Comparison of ENCODE assay signal across 8 cellular contexts in genomic region chr1:159900086-159900680, GRCh38. TPM values are rescaled to one million over a fixed set of nuclear protein-coding genes. Genes with fewer than 3 reads are reported as not detected.
DNase-seq lines count a peak whose midpoint lies in the region; ATAC-seq and TF ChIP-seq lines count a peak whose summit lies in the region.

A gene with protein sequence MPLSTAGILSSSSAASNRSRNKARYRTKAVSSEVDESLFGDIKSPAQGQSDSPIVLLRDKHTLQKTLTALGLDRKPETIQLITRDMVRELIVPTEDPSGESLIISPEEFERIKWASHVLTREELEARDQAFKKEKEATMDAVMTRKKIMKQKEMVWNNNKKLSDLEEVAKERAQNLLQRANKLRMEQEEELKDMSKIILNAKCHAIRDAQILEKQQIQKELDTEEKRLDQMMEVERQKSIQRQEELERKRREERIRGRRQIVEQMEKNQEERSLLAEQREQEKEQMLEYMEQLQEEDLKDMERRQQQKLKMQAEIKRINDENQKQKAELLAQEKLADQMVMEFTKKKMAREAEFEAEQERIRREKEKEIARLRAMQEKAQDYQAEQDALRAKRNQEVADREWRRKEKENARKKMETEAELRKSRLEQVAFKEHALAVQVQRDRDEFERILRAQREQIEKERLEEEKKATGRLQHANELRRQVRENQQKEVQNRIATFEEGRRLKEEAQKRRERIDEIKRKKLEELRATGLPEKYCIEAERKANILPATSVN (minus strand): TSS chr1:159900165. CDS start chr1:159900098, 67 bp downstream.

- no peaks in the 10 kb centered on the region for H3K9me3 ChIP-seq in upper lobe of right lung

- H3K27me3 ChIP-seq in upper lobe of right lung = no peaks in the 10 kb centered on the region

- DNase-seq in GM12865 (ENCODE audit: low read depth) = peak; percentile 57
- DNase-seq in NCI-H2029 treated with DMSO at 0.1 percent for 48 hours (lab: John Stamatoyannopoulos, UW) = peak; percentile 66
- peak; percentile 75 to 89 for DNase-seq in cardiac fibroblast (ENCODE audit: low read depth in 2 of 2)
- DNase-seq in left kidney (ENCODE audit: low read depth, low spot score) = peak; percentile 97
- peak; percentile 93 for DNase-seq in upper lobe of right lung

- ATAC-seq in upper lobe of right lung (peak; percentile 93), GM18870 (IDR thresholded peaks at IDR 0.05; ENCODE audit: unreplicated experiment) (no peak), HG03175 (IDR thresholded peaks at IDR 0.05; ENCODE audit: unreplicated experiment) (no peak), GM21737 (IDR thresholded peaks at IDR 0.05; ENCODE audit: unreplicated experiment) (no peak)

- TF ChIP-seq CTCF in GM12865 (IDR thresholded peaks at IDR 0.05; ENCODE audit: insufficient read depth, low read depth, low read length, missing control alignments) (no peak), cardiac fibroblast (IDR thresholded peaks at IDR 0.05; ENCODE audit: low read depth, low read length) (no peak), upper lobe of right lung (IDR thresholded peaks at IDR 0.05) (no peak)

- peaks cover 10% of the 10 kb centered on the region for H3K4me1 ChIP-seq in upper lobe of right lung

- no peaks in the 10 kb centered on the region for H3K36me3 ChIP-seq in upper lobe of right lung

- peak within 1 kb of the TSS; percentile 83 for H3K27ac ChIP-seq in upper lobe of right lung

- intact Hi-C loops in upper lobe of right lung (cut with DNase I) = no loop called here

- H3K4me3 ChIP-seq in GM12865 (ENCODE audit: low read depth, low read length) (no peak within 1 kb of the TSS), cardiac fibroblast (replicated peaks in 1 of 2; ENCODE audit: low read depth in 2 of 2, low read length in 2 of 2) (no peak within 1 kb of the TSS), upper lobe of right lung (peak within 1 kb of the TSS; percentile 5)

RNA-seq across cellular contexts. Expression of the gene that starts here (rescaled TPM):
- 1.9 TPM for total RNA-seq in upper lobe of right lung
